32 cellular contexts compared by ENCODE assay signal in genomic region chr2:42815725-42816124, GRCh38. TPM values are rescaled to one million over a fixed set of nuclear protein-coding genes. Genes with fewer than 3 reads are reported as not detected.
"Had no signal": no experiment of that assay in that cellular context is flagged by ENCODE, and none has a peak within 500 bp of the region (broad histone marks: within the 10 kb centered on the region; RNA-seq: fewer than 3 reads in every experiment).

No MANE protein-coding gene starts in this region.

- DNase-seq: colonic mucosa; cortex of kidney; effector CD8-positive, alpha-beta T cell; effector memory CD8-positive, alpha-beta T cell; endodermal cell; erythroblast; esophagus squamous epithelium; foreskin fibroblast; foreskin melanocyte; gastrocnemius medialis; glutamatergic neuron; head of caudate nucleus; heart right ventricle; hippocampal formation; left cardiac atrium; left lung; left ventricle myocardium superior; lower lobe of right lung; mesenchymal stem cell; mucosa of descending colon; naive B cell had no signal

- H3K9me3 ChIP-seq: colonic mucosa, esophagus squamous epithelium, gastrocnemius medialis, mucosa of descending colon had no signal

- H3K27ac ChIP-seq: colonic mucosa, epithelial cell of prostate, esophagus squamous epithelium, gastrocnemius medialis, heart right ventricle, left lung, lower lobe of right lung had no signal

- H3K9me3 Mint-ChIP-seq: effector memory CD8-positive, alpha-beta T cell had no signal

- H3K27ac Mint-ChIP-seq: dendritic cell treated with granulocyte-macrophage colony-stimulating factor and Interleukin-4, amounts not matched to agents 40 ng/mL and 50 ng/mL, for 4 days; effector memory CD8-positive, alpha-beta T cell; endodermal cell; mesothelial cell of epicardium; naive B cell had no signal

- H3K4me3 Mint-ChIP-seq: dendritic cell treated with granulocyte-macrophage colony-stimulating factor and Interleukin-4, amounts not matched to agents 40 ng/mL and 50 ng/mL, for 4 days; effector memory CD8-positive, alpha-beta T cell; endodermal cell; mesothelial cell of epicardium; naive B cell had no signal

- ATAC-seq: effector memory CD8-positive, alpha-beta T cell; esophagus mucosa; gastrocnemius medialis; heart right ventricle; left cardiac atrium; left lung; left ventricle myocardium superior; lower lobe of right lung; mucosa of descending colon had no signal

- H3K36me3 ChIP-seq: colonic mucosa, esophagus squamous epithelium, gastrocnemius medialis, heart right ventricle, left lung, lower lobe of right lung had no signal

- H3K27me3 Mint-ChIP-seq: effector memory CD8-positive, alpha-beta T cell had no signal

- FAIRE-seq: endometrium, islet of Langerhans, keratinocyte had no signal

- H3K27me3 ChIP-seq: colonic mucosa, esophagus squamous epithelium, gastrocnemius medialis, heart right ventricle, left lung had no signal

- H3K4me1 ChIP-seq: colonic mucosa had no signal

- H3K4me3 ChIP-seq: colonic mucosa, esophagus squamous epithelium, gastrocnemius medialis, heart right ventricle, left lung, lower lobe of right lung, mucosa of descending colon had no signal

RNA-seq across cellular contexts. Expression of gene HAAO, which starts 23.3 kb away (rescaled TPM):
- total RNA-seq: dermis microvascular lymphatic vessel endothelial cell, glomerular endothelial cell, lung microvascular endothelial cell, myocyte had no signal

RNA-seq across cellular contexts. Expression of gene OXER1, which starts 51.8 kb away (rescaled TPM):
- total RNA-seq: dermis microvascular lymphatic vessel endothelial cell, glomerular endothelial cell, lung microvascular endothelial cell had no signal
- polyA plus RNA-seq: keratinocyte had no signal
